In the genomic region with DNA sequence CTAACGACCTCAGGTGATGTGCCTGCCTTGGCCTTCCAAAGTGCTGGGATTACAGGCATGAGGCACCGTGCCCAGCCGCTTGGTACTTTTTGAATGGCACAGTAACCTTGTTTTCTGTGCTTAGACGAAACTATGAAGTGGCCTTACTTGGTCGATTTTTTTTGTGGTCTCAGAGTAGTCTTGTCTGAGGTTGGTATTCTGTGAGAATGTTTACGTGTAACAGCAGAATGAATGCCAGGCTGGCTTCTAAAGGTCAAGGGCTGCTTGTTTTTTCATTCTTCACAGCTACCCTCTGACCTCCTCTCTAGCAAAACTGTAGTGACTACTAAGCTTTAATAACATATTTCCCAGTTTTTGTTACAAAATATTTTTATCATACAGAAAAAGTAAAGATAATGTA, we compare ENCODE assay signal across 24 cellular contexts.
"Had no signal": no experiment of that assay in that cellular context is flagged by ENCODE, and none has a peak within 500 bp of the region (broad histone marks: within the 10 kb centered on the region; RNA-seq: fewer than 3 reads in every experiment).

No MANE protein-coding gene starts in this region.

- H3K36me3 ChIP-seq: SJSA1 had no signal

- H3K9ac ChIP-seq: KMS-11 had no signal

- FAIRE-seq: HTR-8/SVneo, RCC 7860 had no signal

- H3K4me1 ChIP-seq: SJSA1 had no signal

- H3K4me2 ChIP-seq: KMS-11 had no signal

- H3K27ac ChIP-seq: HL-60, KMS-11, SJSA1, SK-N-MC had no signal

- H3K4me3 ChIP-seq: SJSA1, SK-N-MC had no signal

- DNase-seq: IMR-90, Kasumi-1, MM.1S, NCI-H1092 treated with DMSO at 0.1 percent for 48 hours, NCI-H1436, NCI-H187, NCI-H2029, NCI-H2081 treated with DMSO at 0.1 percent for 48 hours, NCI-H2171, NCI-H226, NCI-H446, NCI-H510A, NCI-H524 treated with DMSO at 0.1 percent for 48 hours, NCI-H69, NCI-H774, Right ventricle myocardium superior, RPMI8226, SIG-M5 had no signal
